10 cellular contexts compared by ENCODE assay signal in the genomic region with DNA sequence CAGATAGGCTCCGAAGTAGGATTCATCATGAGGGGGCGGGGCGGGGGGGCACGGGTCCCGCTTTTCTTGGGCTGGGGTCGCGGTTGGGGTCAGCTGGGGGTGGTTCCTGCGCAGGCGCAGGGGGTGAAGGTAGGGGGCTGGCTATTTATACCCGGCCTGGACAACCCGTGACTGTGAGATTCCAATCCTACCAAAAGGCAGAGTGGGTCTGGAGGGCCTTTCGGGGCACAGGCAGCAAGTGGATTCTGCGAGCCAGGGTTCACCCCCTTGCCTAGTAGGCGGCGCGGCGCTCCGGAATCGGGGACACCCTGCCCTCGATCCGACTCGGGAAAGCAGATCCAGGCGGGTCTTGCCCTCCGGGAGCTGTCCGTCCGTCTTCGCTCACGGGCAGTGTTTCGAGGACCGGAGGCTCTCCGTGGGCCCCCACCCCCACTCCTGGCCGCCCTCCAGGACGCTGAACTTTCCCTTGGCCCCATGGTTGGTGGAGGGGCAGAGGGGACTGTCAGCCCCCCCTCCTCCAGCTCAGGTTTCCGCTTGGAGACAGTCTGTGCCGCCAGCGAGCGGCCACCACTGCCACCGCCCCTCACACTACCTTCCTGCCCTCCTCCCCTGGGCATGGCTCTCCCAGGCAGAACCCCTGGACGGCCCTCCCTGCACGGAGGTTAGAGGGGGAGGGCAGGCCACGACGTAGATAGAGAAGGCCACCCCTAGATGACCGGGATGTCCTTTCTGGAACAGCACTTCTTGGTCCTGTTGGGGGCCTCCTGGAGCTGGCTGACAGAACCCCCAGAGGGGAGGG. TPM values are rescaled to one million over a fixed set of nuclear protein-coding genes. Genes with fewer than 3 reads are reported as not detected.
A peak's percentile ranks its signal among the peaks of the same experiment; 100 is the strongest.
DNase-seq lines count a peak whose midpoint lies in the region; ATAC-seq and TF ChIP-seq lines count a peak whose summit lies in the region.
"Had no signal": no experiment of that assay in that cellular context is flagged by ENCODE, and none has a peak within 500 bp of the region (broad histone marks: within the 10 kb centered on the region; RNA-seq: fewer than 3 reads in every experiment).

No MANE protein-coding gene starts in this region.

- H3K27ac ChIP-seq in gastroesophageal sphincter = peak overlapping the region; percentile 81 to 98 (median 96)
- H3K27ac ChIP-seq: KMS-11 had no signal

- H3K9me3 Mint-ChIP-seq in progenitor cell of endocrine pancreas (ENCODE audit: low read depth) = no peaks in the 10 kb centered on the region

- H3K27me3 Mint-ChIP-seq in T-helper 17 cell (peaks cover 36% of the 10 kb centered on the region), progenitor cell of endocrine pancreas (peaks cover 25% of the 10 kb centered on the region)

- H3K4me1 Mint-ChIP-seq in T-helper 17 cell (peaks cover 22% of the 10 kb centered on the region), progenitor cell of endocrine pancreas (ENCODE audit: low read depth) (peaks cover 6% of the 10 kb centered on the region)

- TF ChIP-seq POLR2A in gastroesophageal sphincter (IDR thresholded peaks at IDR 0.05) (peak in 1 of 2 donors; percentile 36), GM18505 (IDR thresholded peaks at IDR 0.05; ENCODE audit: borderline replicate concordance, extremely low read depth, insufficient read depth, insufficient read length) (no peak)

- H3K36me3 ChIP-seq in gastroesophageal sphincter = peaks cover 0 to 37% of the 10 kb centered on the region in 2 donors
- H3K36me3 ChIP-seq: pancreas had no signal

- peaks cover 0 to 69% (median 24%) of the 10 kb centered on the region in 3 donors for H3K4me1 ChIP-seq in gastroesophageal sphincter

- TF ChIP-seq CTCF in gastroesophageal sphincter (IDR thresholded peaks at IDR 0.05) (no peak), progenitor cell of endocrine pancreas (IDR thresholded peaks at IDR 0.05; ENCODE audit: unreplicated experiment) (no peak)

- peak overlapping the region; percentile 43; the same call in 1 of the 2 replicates for H3K4me3 ChIP-seq in GM08714 (ENCODE audit: low read length)
- H3K4me3 ChIP-seq in gastroesophageal sphincter = peak overlapping the region; percentile 53 to 86

- no peaks in the 10 kb centered on the region for H3K36me3 Mint-ChIP-seq in T-helper 17 cell (ENCODE audit: low read depth)
- no peaks in the 10 kb centered on the region for H3K36me3 Mint-ChIP-seq in progenitor cell of endocrine pancreas (ENCODE audit: insufficient read depth)

- WGBS in gastroesophageal sphincter (ENCODE audit: low coverage in 1 of 2), 2 donors = 3 to 5% methylated on average over 6 to 10 of the region's 43 CpGs

- no peak overlapping the region for H3K27ac Mint-ChIP-seq in T-helper 17 cell
- H3K27ac Mint-ChIP-seq in progenitor cell of endocrine pancreas = no peak overlapping the region

- DNase-seq in T-helper 17 cell (no peak), progenitor cell of endocrine pancreas (ENCODE audit: low spot score, unreplicated experiment) (peak; percentile 26), NCI-H1436 treated with DMSO at 0.1 percent for 48 hours (lab: John Stamatoyannopoulos, UW) (no peak), GM19240 (ENCODE audit: insufficient read length, low spot score) (no peak)

- no peaks in the 10 kb centered on the region for H3K9me3 ChIP-seq in T-helper 17 cell (ENCODE audit: control insufficient read depth, low read length, poor library complexity, severe bottlenecking)
- H3K9me3 ChIP-seq in gastroesophageal sphincter = no peaks in the 10 kb centered on the region
- H3K9me3 ChIP-seq: pancreas had no signal

- H3K4me3 Mint-ChIP-seq in T-helper 17 cell (peak overlapping the region; percentile 84), progenitor cell of endocrine pancreas (ENCODE audit: low read depth) (peak overlapping the region; percentile 76)

- no peak for TF ChIP-seq EP300 in gastroesophageal sphincter (IDR thresholded peaks at IDR 0.05)

- H3K27me3 ChIP-seq in gastroesophageal sphincter = no peaks in the 10 kb centered on the region
- H3K27me3 ChIP-seq: pancreas had no signal

- ATAC-seq in T-helper 17 cell (no peak), gastroesophageal sphincter (peak; percentile 14), HG03521 (IDR thresholded peaks at IDR 0.05; ENCODE audit: unreplicated experiment) (no peak), GM18505 (IDR thresholded peaks at IDR 0.05; ENCODE audit: unreplicated experiment) (no peak)

RNA-seq across cellular contexts. Expression of gene SLC2A4, which starts 0.6 kb away (rescaled TPM):
- total RNA-seq in T-helper 17 cell (not detected), gastroesophageal sphincter (100 to 1,000 TPM in 3 of 4 donors, 10 to 100 TPM in 1; 71.8 to 200 (median 149) TPM), progenitor cell of endocrine pancreas (1.5 and 2.0 TPM in 2 replicates)

RNA-seq across cellular contexts. Expression of gene YBX2, which starts 12.3 kb away (rescaled TPM):
- total RNA-seq in T-helper 17 cell (not detected), gastroesophageal sphincter (1 to 10 TPM; 3.3 to 6.5 (median 5.3) TPM), progenitor cell of endocrine pancreas (2.7 and 4.3 TPM in 2 replicates)

RNA-seq across cellular contexts. Expression of gene CLDN7, which starts 19.9 kb away (rescaled TPM):
- total RNA-seq in T-helper 17 cell (1 to 10 TPM in 1 of 2 donors, under 1 TPM in 1; 0.78 to 1.2 TPM), gastroesophageal sphincter (10 to 100 TPM in 1 of 4 donors, 1 to 10 TPM in 2, not detected in 1; 1.4 to 16.9 (median 4.7) TPM), progenitor cell of endocrine pancreas (137 and 147 TPM in 2 replicates)

RNA-seq across cellular contexts. Expression of gene EIF5A, which starts 25.3 kb away (rescaled TPM):
- total RNA-seq in T-helper 17 cell (100 to 1,000 TPM; 496 to 601 TPM), gastroesophageal sphincter (100 to 1,000 TPM; 145 to 233 (median 183) TPM), progenitor cell of endocrine pancreas (323 and 338 TPM in 2 replicates)

RNA-seq across cellular contexts. Expression of gene ELP5, which starts 30.1 kb away (rescaled TPM):
- 10 to 100 TPM; 43.0 to 51.0 TPM for total RNA-seq in T-helper 17 cell
- total RNA-seq in gastroesophageal sphincter = 10 to 100 TPM; 29.6 to 36.8 (median 33.8) TPM
- total RNA-seq in progenitor cell of endocrine pancreas = 42.3 and 45.0 TPM in 2 replicates

Comparison
In these comparisons a context has a peak if more than half of its experiments do, and no peak if none do; other contexts are left out.
1. RNA of gene SLC2A4, which starts 0.6 kb away (total RNA-seq): 71.8 to 200 TPM in gastroesophageal sphincter; 1.5 to 2.0 TPM in progenitor cell of endocrine pancreas and not detected in T-helper 17 cell; every median in the first group is over 10 times any median in the second.